In the genomic region with DNA sequence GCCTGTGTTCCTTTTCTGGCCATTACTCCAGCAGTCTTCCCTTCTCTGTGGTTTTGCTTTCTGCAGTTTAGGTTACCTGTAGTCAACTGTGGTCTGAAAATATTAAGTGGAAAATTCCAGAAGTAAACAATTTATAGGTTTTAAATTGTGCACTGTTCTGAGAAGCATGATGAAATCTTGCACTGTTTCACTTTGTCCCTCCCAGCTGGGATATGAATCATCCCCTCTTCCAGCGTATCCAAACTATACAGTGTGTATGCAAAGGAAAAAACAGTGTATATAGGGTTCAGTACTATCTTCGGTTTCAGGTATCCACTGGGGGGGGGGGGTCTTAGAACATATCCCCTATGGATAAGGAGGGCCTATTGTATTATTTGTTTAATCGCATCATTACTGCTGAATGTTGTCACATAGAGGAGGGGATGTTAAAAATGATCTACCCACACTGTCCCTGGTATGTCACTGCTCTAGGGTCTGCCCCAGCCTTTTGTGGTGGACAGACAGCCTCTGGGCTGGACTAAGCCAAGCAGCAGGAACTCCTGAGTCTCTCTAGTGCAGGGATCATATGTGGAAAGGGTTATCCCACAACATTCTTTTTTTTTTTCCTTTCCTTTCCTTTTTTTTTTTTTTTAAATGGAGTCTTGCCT, we compare ENCODE assay signal across 9 cellular contexts.
DNase-seq lines count a peak whose midpoint lies in the region; ATAC-seq and TF ChIP-seq lines count a peak whose summit lies in the region.
"Had no signal": no experiment of that assay in that cellular context is flagged by ENCODE, and none has a peak within 500 bp of the region (broad histone marks: within the 10 kb centered on the region; RNA-seq: fewer than 3 reads in every experiment).

No MANE protein-coding gene starts in this region.

- CTCF ChIA-PET in activated CD4-positive, alpha-beta memory T cell treated with anti-CD3 and anti-CD28 coated beads for 36 hours (lab: Charles Lee) = no interaction called here

- H3K9me3 ChIP-seq in right atrium auricular region = no peaks in the 10 kb centered on the region

- no peaks in the 10 kb centered on the region for H3K9me3 Mint-ChIP-seq in HFFc6
- H3K9me3 Mint-ChIP-seq in activated CD4-positive, alpha-beta memory T cell treated with anti-CD3 and anti-CD28 coated beads for 36 hours = no peaks in the 10 kb centered on the region

- H3K27ac Mint-ChIP-seq in HFFc6 = peak overlapping the region; percentile 64
- peak overlapping the region; percentile 71 for H3K27ac Mint-ChIP-seq in activated CD4-positive, alpha-beta memory T cell treated with anti-CD3 and anti-CD28 coated beads for 36 hours

- H3K36me3 Mint-ChIP-seq in HFFc6 (ENCODE audit: low read depth) = no peaks in the 10 kb centered on the region
- H3K36me3 Mint-ChIP-seq in activated CD4-positive, alpha-beta memory T cell treated with anti-CD3 and anti-CD28 coated beads for 36 hours = peaks cover 4% of the 10 kb centered on the region

- POLR2A ChIA-PET in activated CD4-positive, alpha-beta memory T cell treated with anti-CD3 and anti-CD28 coated beads for 36 hours (lab: Charles Lee) = no interaction called here

- H3K27me3 ChIP-seq in foreskin keratinocyte = no peaks in the 10 kb centered on the region
- H3K27me3 ChIP-seq in right atrium auricular region = no peaks in the 10 kb centered on the region

- peak overlapping the region; percentile 39 for H3K4me3 Mint-ChIP-seq in HFFc6
- H3K4me3 Mint-ChIP-seq in activated CD4-positive, alpha-beta memory T cell treated with anti-CD3 and anti-CD28 coated beads for 36 hours = peak overlapping the region; percentile 34

- intact Hi-C loops in activated CD4-positive, alpha-beta memory T cell treated with anti-CD3 and anti-CD28 coated beads for 36 hours (cut with micrococcal nuclease) = loop anchor here (2.0 to 5.0 kb wide), 3 partner anchors 13 to 266 kb away; no protein-coding TSS in a partner anchor

- H3K4me3 ChIP-seq in AG09309 (ENCODE audit: control insufficient read depth, low read depth, low read length) (no peak overlapping the region), right atrium auricular region (no peak overlapping the region)

- peaks cover 4% of the 10 kb centered on the region for H3K27me3 Mint-ChIP-seq in HFFc6 (ENCODE audit: insufficient read depth)
- H3K27me3 Mint-ChIP-seq in activated CD4-positive, alpha-beta memory T cell treated with anti-CD3 and anti-CD28 coated beads for 36 hours = peaks cover 2% of the 10 kb centered on the region

- peak; percentile 94 for ATAC-seq in foreskin keratinocyte

- peak; percentile 40 for DNase-seq in AG09309 (ENCODE audit: low read depth)
- peak; percentile 55 for DNase-seq in HFFc6
- no peak for DNase-seq in activated CD4-positive, alpha-beta memory T cell treated with anti-CD3 and anti-CD28 coated beads for 36 hours
- peak; percentile 35 to 70 for DNase-seq in foreskin keratinocyte
- no peak for DNase-seq in NCI-H1436 (lab: John Stamatoyannopoulos, UW)
- DNase-seq in DMS 273 treated with DMSO at 0.1 percent for 48 hours (lab: John Stamatoyannopoulos, UW) = no peak
- DNase-seq in right atrium auricular region (ENCODE audit: low spot score) = no peak
- no peak for DNase-seq in hypothalamus (lab: John Stamatoyannopoulos, UW)
- DNase-seq: RPMI8226 had no signal

- H3K27ac ChIP-seq in foreskin keratinocyte (peak overlapping the region; percentile 78), right atrium auricular region (no peak overlapping the region)

- H3K4me1 ChIP-seq in foreskin keratinocyte (peaks cover 18% of the 10 kb centered on the region), right atrium auricular region (no peaks in the 10 kb centered on the region)

- H3K36me3 ChIP-seq in right atrium auricular region = no peaks in the 10 kb centered on the region

- H3K4me1 Mint-ChIP-seq in HFFc6 (ENCODE audit: low read depth) = peaks cover 44% of the 10 kb centered on the region
- H3K4me1 Mint-ChIP-seq in activated CD4-positive, alpha-beta memory T cell treated with anti-CD3 and anti-CD28 coated beads for 36 hours (ENCODE audit: low read depth) = peaks cover 44% of the 10 kb centered on the region

- TF ChIP-seq CTCF in AG09309 (IDR thresholded peaks at IDR 0.05; ENCODE audit: control insufficient read depth, insufficient read depth, low read depth, low read length, missing control alignments) = no peak
- no peak for TF ChIP-seq CTCF in HFFc6 (IDR thresholded peaks at IDR 0.05)
- no peak for TF ChIP-seq CTCF in foreskin keratinocyte (conservative IDR thresholded peaks at IDR 0.05)
- no peak for TF ChIP-seq CTCF in right atrium auricular region (IDR thresholded peaks at IDR 0.05)

Comparison
In these comparisons a context has a peak if more than half of its experiments do, and no peak if none do; other contexts are left out.
1. DNase-seq: peak in AG09309 (single experiment), HFFc6 (single experiment) and foreskin keratinocyte (2 of 2); none in activated CD4-positive, alpha-beta memory T cell treated with anti-CD3 and anti-CD28 coated beads for 36 hours (single experiment), NCI-H1436 (single experiment), DMS 273 treated with DMSO at 0.1 percent for 48 hours (single experiment), right atrium auricular region (single experiment) and hypothalamus (0 of 51).